ENCODE assay signal across 10 cellular contexts in genomic region chr1:154977762-154978161, GRCh38. TPM values are rescaled to one million over a fixed set of nuclear protein-coding genes. Genes with fewer than 3 reads are reported as not detected.
DNase-seq lines count a peak whose midpoint lies in the region; ATAC-seq, FAIRE-seq and TF ChIP-seq lines count a peak whose summit lies in the region.
"Not testable (repeated sequence)": the region's sequence is repeated elsewhere in the genome, so short reads cannot be mapped to it uniquely, and the experiment has no call there.
"Had no signal": no experiment of that assay in that cellular context is flagged by ENCODE, and none has a peak within 500 bp of the region (broad histone marks: within the 10 kb centered on the region; RNA-seq: fewer than 3 reads in every experiment).

No MANE protein-coding gene starts in this region.

- not testable (repeated sequence) for H4K20me1 ChIP-seq in KMS-11 (ENCODE audit: insufficient read depth); GM12878 (ENCODE audit: control insufficient read depth, insufficient read depth)

- H3K4me3 ChIP-seq in KMS-11 (IDR thresholded peaks at IDR 0.05; ENCODE audit: insufficient read depth, low read depth, low read length); Panc1 (ENCODE audit: low read depth in 2 of 2, low read length in 2 of 2); GM12878: not testable (repeated sequence)

- H3K4me1 ChIP-seq in KMS-11 (ENCODE audit: low read depth, poor library complexity, severe bottlenecking) = peaks cover 42% of the 10 kb centered on the region
- H3K4me1 ChIP-seq in Panc1 (ENCODE audit: control insufficient read depth, insufficient read depth, low read length) = peaks cover 32% of the 10 kb centered on the region
- peaks cover 17% of the 10 kb centered on the region for H3K4me1 ChIP-seq in GM12878 (ENCODE audit: control insufficient read depth, insufficient read depth, low read length)

- ATAC-seq in Panc1, WTC11, GM12878, natural killer cell: not testable (repeated sequence)

- not testable (repeated sequence) for FAIRE-seq in GM12878 (lab: Jason Lieb, UNC)

- H3K4me3 Mint-ChIP-seq in CD14-positive monocyte, WTC11: not testable (repeated sequence)
- peak overlapping the region; percentile 9 for H3K4me3 Mint-ChIP-seq in activated T-cell treated with anti-CD3 and anti-CD28 coated beads, Interleukin-2, amount 50 U/mL, for 24 hours
- H3K4me3 Mint-ChIP-seq in natural killer cell = peak overlapping the region; percentile 45

- 33% methylated on average over 3 of the region's 3 CpGs for WGBS in GM12878 (ENCODE audit: insufficient coverage, insufficient replicate concordance, low lambda C conversion rate, missing lambda C conversion rate)

- in situ Hi-C loops in Panc1 (cut with HindIII; ENCODE audit: low pct_unique_long_range_greater_than_20kb, low sequenced_read_pairs); GM12878 (cut with MboI): not testable (repeated sequence)

- H3K4me2 ChIP-seq in KMS-11 = peak overlapping the region; percentile 89
- peak overlapping the region; percentile 39 for H3K4me2 ChIP-seq in GM12878 (ENCODE audit: control insufficient read depth, insufficient read depth)

- not testable (repeated sequence) for BruUV-seq in Panc1 (replicated peaks; lab: Mats Ljungman, UMichigan); GM12878 (replicated peaks; lab: Mats Ljungman, UMichigan)

- CTCF ChIA-PET in Panc1 (lab: Charles Lee) = not testable (repeated sequence)
- CTCF ChIA-PET in WTC11 (lab: Charles Lee) (interaction anchor here (4.3 kb wide), 1 partner anchor 22 kb away, joined by 14 read pairs; no protein-coding TSS in a partner anchor), GM12878 (lab: Yijun Ruan, JAX) (interaction anchor here (1.7 to 20.6 kb wide), 3 partner anchors 20 to 84 kb away, joined by 4 to 226 read pairs (median 8); partner anchors contain the start of genes LENEP and ZBTB7B)

- SMC1A ChIA-PET in GM12878 (lab: Charles Lee; ENCODE audit: uncharacterized antibody, unreplicated experiment) = interaction anchor here (1.1 to 5.4 kb wide), 2 partner anchors 20 to 38 kb away, joined by 3 to 30 read pairs; no protein-coding TSS in a partner anchor

- H3K79me2 ChIP-seq in KMS-11 (ENCODE audit: insufficient read depth, low read depth) (peaks cover 78% of the 10 kb centered on the region), GM12878 (ENCODE audit: control insufficient read depth, insufficient read depth, low read length) (peaks cover 50% of the 10 kb centered on the region)

- H3K9me3 ChIP-seq in Panc1 (ENCODE audit: control insufficient read depth, insufficient read depth, low read depth, low read length); GM12878 (replicated peaks; ENCODE audit: control insufficient read depth, insufficient read depth, low read length): not testable (repeated sequence)

- not testable (repeated sequence) for H3K27me3 ChIP-seq in KMS-11 (ENCODE audit: insufficient read depth, low read depth); Panc1 (ENCODE audit: control insufficient read depth, insufficient read depth, low read length); GM12878 (replicated peaks in 1 of 2; ENCODE audit: control insufficient read depth in 2 of 2, insufficient read depth in 2 of 2, low read length in 1 of 2)

- peaks cover 18% of the 10 kb centered on the region; the same call in 1 of the 2 replicates for H3K36me3 ChIP-seq in KMS-11 (ENCODE audit: insufficient read depth)
- peaks cover 13% of the 10 kb centered on the region for H3K36me3 ChIP-seq in Panc1 (ENCODE audit: control insufficient read depth, insufficient read depth, low read length)
- H3K36me3 ChIP-seq in GM12878 (ENCODE audit: control insufficient read depth in 2 of 2, insufficient read depth in 2 of 2, low read length in 1 of 2) = peaks cover 0 to 16% of the 10 kb centered on the region in 2 experiments; a peak in 3 of 4 replicates

- not testable (repeated sequence) for H3K9ac ChIP-seq in KMS-11; GM12878 (ENCODE audit: control insufficient read depth, insufficient read depth, low read length)

- RAD21 ChIA-PET in GM12878 (lab: Charles Lee; ENCODE audit: unreplicated experiment) = interaction anchor here (2.4 kb wide), 1 partner anchor 21 kb away, joined by 12 read pairs; no protein-coding TSS in a partner anchor

- not testable (repeated sequence) for H3K27ac ChIP-seq in KMS-11
- H3K27ac ChIP-seq in Panc1 (ENCODE audit: low read length) = peak overlapping the region; percentile 98
- 0 out of 2 replicates have a peak overlapping the region, but pooled peaks have one; percentile 9 for H3K27ac ChIP-seq in GM12878 (ENCODE audit: control insufficient read depth, insufficient read depth)

- H3K27ac Mint-ChIP-seq in CD14-positive monocyte (peak overlapping the region in 5 of 7 donors; percentile 17 to 72 (median 61)), WTC11 (peak overlapping the region; percentile 64; the same call in 1 of the 2 replicates)
- peak overlapping the region; percentile 26 for H3K27ac Mint-ChIP-seq in activated T-cell treated with anti-CD3 and anti-CD28 coated beads, Interleukin-2, amount 50 U/mL, for 24 hours
- H3K27ac Mint-ChIP-seq in natural killer cell = not testable (repeated sequence)

- intact Hi-C loops in CD14-positive monocyte (cut with micrococcal nuclease); Panc1 (cut with micrococcal nuclease; ENCODE audit: unreplicated experiment); GM12878 (cut with micrococcal nuclease; ENCODE audit: unreplicated experiment); natural killer cell (cut with micrococcal nuclease): not testable (repeated sequence)

- H3K4me1 Mint-ChIP-seq in CD14-positive monocyte = peaks cover 12% of the 10 kb centered on the region
- not testable (repeated sequence) for H3K4me1 Mint-ChIP-seq in WTC11, natural killer cell
- peaks cover 17% of the 10 kb centered on the region for H3K4me1 Mint-ChIP-seq in activated T-cell treated with anti-CD3 and anti-CD28 coated beads, Interleukin-2, amount 50 U/mL, for 24 hours (ENCODE audit: low read depth)

- not testable (repeated sequence) for H3K27me3 Mint-ChIP-seq in CD14-positive monocyte (ENCODE audit: low read depth in 3 of 3); WTC11 (ENCODE audit: low read depth); activated T-cell treated with anti-CD3 and anti-CD28 coated beads, Interleukin-2, amount 50 U/mL, for 24 hours; natural killer cell (ENCODE audit: low read depth in 2 of 2)

- not testable (repeated sequence) for TF ChIP-seq POLR2A in GM12878 (IDR thresholded peaks at IDR 0.05; ENCODE audit: low read depth, low read length)

- not testable (repeated sequence) for DNase-seq in CD14-positive monocyte (ENCODE audit: low spot score); Panc1 (ENCODE audit: low read depth, low spot score); WTC11 (ENCODE audit: low spot score); activated T-cell treated with anti-CD3 and anti-CD28 coated beads, Interleukin-2, amount 50 U/mL, for 24 hours; GM12878 (ENCODE audit: low read depth, low spot score); natural killer cell

- H3K36me3 Mint-ChIP-seq in CD14-positive monocyte (peaks cover under 1 to 11% of the 10 kb centered on the region in 2 donors), WTC11 (peaks cover 34% of the 10 kb centered on the region)
- not testable (repeated sequence) for H3K36me3 Mint-ChIP-seq in activated T-cell treated with anti-CD3 and anti-CD28 coated beads, Interleukin-2, amount 50 U/mL, for 24 hours (ENCODE audit: low read depth); natural killer cell

- TF ChIP-seq CTCF in CD14-positive monocyte (IDR thresholded peaks at IDR 0.05); KMS-11 (conservative IDR thresholded peaks at IDR 0.05; ENCODE audit: low read depth, low read length); Panc1 (IDR thresholded peaks at IDR 0.05); WTC11 (IDR thresholded peaks at IDR 0.05); GM12878 (IDR thresholded peaks at IDR 0.05 in 2 of 3, conservative IDR thresholded peaks at IDR 0.05 in 1 of 3; ENCODE audit: control insufficient read depth in 2 of 3, extremely low read depth in 1 of 3, insufficient read depth in 1 of 3, low read depth in 3 of 3, low read length in 3 of 3); natural killer cell (IDR thresholded peaks at IDR 0.05): not testable (repeated sequence)

- H2AFZ ChIP-seq in KMS-11 (ENCODE audit: low read depth); GM12878 (ENCODE audit: control insufficient read depth, low read depth, low read length): not testable (repeated sequence)

- POLR2A ChIA-PET in Panc1 (lab: Charles Lee); WTC11 (lab: Charles Lee): not testable (repeated sequence)
- POLR2A ChIA-PET in GM12878 (lab: Charles Lee) = interaction anchor here (0.6 to 9.8 kb wide), 4 partner anchors 9 to 237 kb away, joined by 3 to 140 read pairs (median 5); partner anchors contain the start of genes PBXIP1 and PYGO2

- TF ChIP-seq RAD21 in GM12878 (IDR thresholded peaks at IDR 0.05; ENCODE audit: insufficient read depth, low read depth, low read length) = not testable (repeated sequence)

- not testable (repeated sequence) for TF ChIP-seq EP300 in GM12878 (IDR thresholded peaks at IDR 0.05; ENCODE audit: borderline replicate concordance in 1 of 2, control insufficient read depth in 1 of 2, low read depth in 2 of 2, low read length in 2 of 2)

- H3K9me3 Mint-ChIP-seq in CD14-positive monocyte; WTC11; activated T-cell treated with anti-CD3 and anti-CD28 coated beads, Interleukin-2, amount 50 U/mL, for 24 hours; natural killer cell: not testable (repeated sequence)

RNA-seq across cellular contexts. Expression of gene CKS1B, which starts 3.3 kb away (rescaled TPM):
- 10 to 100 TPM; 18.0 to 22.6 TPM for polyA plus RNA-seq in CD14-positive monocyte
- 212 TPM for total RNA-seq in Panc1 (2021; ENCODE audit: unreplicated experiment)
- 156 TPM for polyA plus RNA-seq in Panc1 (2012; ENCODE audit: insufficient read length)
- total RNA-seq in WTC11 (2021) = 258 to 301 TPM (median 278 TPM) in 3 replicates
- 19.6 and 23.8 TPM in 2 replicates for total RNA-seq in GM12878 (2013; cell fraction: nucleolus; rRNA removed)
- total RNA-seq in GM12878 (2014; rRNA removed) = 176 and 192 TPM in 2 replicates
- total RNA-seq in GM12878 (2014; rRNA removed; fragmentation: Illumina TruSeq; extraction: Trizol) = 168 and 170 TPM in 2 replicates
- 125 and 134 TPM in 2 replicates for total RNA-seq in GM12878 (2021)
- 366 TPM for polyA plus RNA-seq in GM12878 (2011; ENCODE audit: low read depth)
- polyA plus RNA-seq in GM12878 (2011; rRNA removed) = 534 and 543 TPM in 2 replicates
- polyA plus RNA-seq in GM12878 (2011; cell fraction: cytosol; rRNA removed) = 498 and 551 TPM in 2 replicates
- polyA plus RNA-seq in GM12878 (2011; cell fraction: nucleus; rRNA removed) = 223 and 288 TPM in 2 replicates
- 190 and 203 TPM in 2 replicates for polyA plus RNA-seq in GM12878 (2012)
- polyA plus RNA-seq in GM12878 (2014; fragmentation: Illumina TruSeq; extraction: Trizol) = 316 and 394 TPM in 2 replicates
- polyA plus RNA-seq in GM12878 (2014; fragmentation: Nextera tagmentation; extraction: Ambion mirVana) = 100 to 1,000 TPM; 598 to 608 TPM
- 214 and 229 TPM in 2 replicates for polyA plus RNA-seq in GM12878 (2014; rRNA removed)
- polyA plus RNA-seq in GM12878 (2016; fragmentation: Nextera tagmentation; extraction: Ambion mirVana) = 100 to 1,000 TPM; 411 to 419 TPM
- 221 and 229 TPM in 2 replicates for polyA minus RNA-seq in GM12878 (2011; rRNA and poly(A)+ RNA removed)
- 41.8 and 54.5 TPM in 2 replicates for polyA minus RNA-seq in GM12878 (2011; cell fraction: cytosol; rRNA and poly(A)+ RNA removed)
- polyA minus RNA-seq in GM12878 (2011; cell fraction: nucleus; rRNA and poly(A)+ RNA removed) = 32.4 and 34.0 TPM in 2 replicates
- total RNA-seq in natural killer cell = 10 to 100 TPM in 2 of 3 donors, 1 to 10 TPM in 1; 8.5 to 13.0 (median 12.9) TPM

RNA-seq across cellular contexts. Expression of gene FLAD1, which starts 5.4 kb away (rescaled TPM):
- polyA plus RNA-seq in CD14-positive monocyte = 10 to 100 TPM; 31.5 to 35.1 TPM
- total RNA-seq in Panc1 (2021; ENCODE audit: unreplicated experiment) = 72.8 TPM
- 61.9 TPM for polyA plus RNA-seq in Panc1 (2012; ENCODE audit: insufficient read length)
- 71.1 to 88.3 TPM (median 71.2 TPM) in 3 replicates for total RNA-seq in WTC11 (2021)
- 28.4 and 33.1 TPM in 2 replicates for total RNA-seq in GM12878 (2013; cell fraction: nucleolus; rRNA removed)
- total RNA-seq in GM12878 (2014; rRNA removed) = 64.2 and 68.7 TPM in 2 replicates
- 41.4 and 41.9 TPM in 2 replicates for total RNA-seq in GM12878 (2014; rRNA removed; fragmentation: Illumina TruSeq; extraction: Trizol)
- 53.6 and 61.5 TPM in 2 replicates for total RNA-seq in GM12878 (2021)
- 25.9 TPM for polyA plus RNA-seq in GM12878 (2011; ENCODE audit: low read depth)
- 22.0 and 39.2 TPM in 2 replicates for polyA plus RNA-seq in GM12878 (2011; rRNA removed)
- polyA plus RNA-seq in GM12878 (2011; cell fraction: cytosol; rRNA removed) = 51.2 and 72.3 TPM in 2 replicates
- polyA plus RNA-seq in GM12878 (2011; cell fraction: nucleus; rRNA removed) = 74.9 and 79.0 TPM in 2 replicates
- 24.4 and 29.4 TPM in 2 replicates for polyA plus RNA-seq in GM12878 (2012)
- polyA plus RNA-seq in GM12878 (2014; fragmentation: Illumina TruSeq; extraction: Trizol) = 29.9 and 51.6 TPM in 2 replicates
- 10 to 100 TPM; 22.9 to 30.1 TPM for polyA plus RNA-seq in GM12878 (2014; fragmentation: Nextera tagmentation; extraction: Ambion mirVana)
- 78.7 and 85.7 TPM in 2 replicates for polyA plus RNA-seq in GM12878 (2014; rRNA removed)
- polyA plus RNA-seq in GM12878 (2016; fragmentation: Nextera tagmentation; extraction: Ambion mirVana) = 10 to 100 TPM; 82.5 to 93.4 TPM
- 40.4 and 64.8 TPM in 2 replicates for polyA minus RNA-seq in GM12878 (2011; rRNA and poly(A)+ RNA removed)
- 16.8 and 23.3 TPM in 2 replicates for polyA minus RNA-seq in GM12878 (2011; cell fraction: cytosol; rRNA and poly(A)+ RNA removed)
- polyA minus RNA-seq in GM12878 (2011; cell fraction: nucleus; rRNA and poly(A)+ RNA removed) = 18.7 and 27.7 TPM in 2 replicates
- total RNA-seq in natural killer cell = 10 to 100 TPM; 32.1 to 47.6 (median 38.7) TPM

RNA-seq across cellular contexts. Expression of gene SHC1, which starts 7.2 kb away (rescaled TPM):
- polyA plus RNA-seq in CD14-positive monocyte (10 to 100 TPM; 26.7 to 31.5 TPM), GM12878 (2011; rRNA removed) (25.8 and 49.3 TPM in 2 replicates), GM12878 (2014; fragmentation: Illumina TruSeq; extraction: Trizol) (47.3 and 67.3 TPM in 2 replicates), GM12878 (2014; fragmentation: Nextera tagmentation; extraction: Ambion mirVana) (1 to 10 TPM; 2.6 to 3.7 TPM), GM12878 (2014; rRNA removed) (35.0 and 35.4 TPM in 2 replicates), GM12878 (2016; fragmentation: Nextera tagmentation; extraction: Ambion mirVana) (10 to 100 TPM; 24.9 to 25.5 TPM)
- total RNA-seq in Panc1 (2021; ENCODE audit: unreplicated experiment) (373 TPM), WTC11 (2021) (180 to 199 TPM (median 180 TPM) in 3 replicates), GM12878 (2014; rRNA removed) (22.2 and 24.7 TPM in 2 replicates), GM12878 (2014; rRNA removed; fragmentation: Illumina TruSeq; extraction: Trizol) (15.1 and 16.7 TPM in 2 replicates), GM12878 (2021) (36.5 and 38.3 TPM in 2 replicates), natural killer cell (100 to 1,000 TPM in 1 of 3 donors, 10 to 100 TPM in 2; 94.6 to 112 (median 96.8) TPM)
- polyA plus RNA-seq in Panc1 (2012; ENCODE audit: insufficient read length) = 479 TPM
- 28.2 and 32.6 TPM in 2 replicates for total RNA-seq in GM12878 (2013; cell fraction: nucleolus; rRNA removed)
- polyA plus RNA-seq in GM12878 (2011; ENCODE audit: low read depth) = 20.5 TPM
- polyA plus RNA-seq in GM12878 (2011; cell fraction: cytosol; rRNA removed) = 43.4 and 48.7 TPM in 2 replicates
- polyA plus RNA-seq in GM12878 (2011; cell fraction: nucleus; rRNA removed) = 89.2 and 106 TPM in 2 replicates
- 21.0 and 29.9 TPM in 2 replicates for polyA plus RNA-seq in GM12878 (2012)
- polyA minus RNA-seq in GM12878 (2011; rRNA and poly(A)+ RNA removed) = 35.0 and 41.1 TPM in 2 replicates
- polyA minus RNA-seq in GM12878 (2011; cell fraction: cytosol; rRNA and poly(A)+ RNA removed) = 13.8 and 21.9 TPM in 2 replicates
- polyA minus RNA-seq in GM12878 (2011; cell fraction: nucleus; rRNA and poly(A)+ RNA removed) = 14.7 and 25.1 TPM in 2 replicates

RNA-seq across cellular contexts. Expression of gene LENEP, which starts 15.6 kb away (rescaled TPM):
- polyA plus RNA-seq in CD14-positive monocyte (not detected), GM12878 (2011; rRNA removed) (not detected in 2 replicates), GM12878 (2014; fragmentation: Illumina TruSeq; extraction: Trizol) (not detected in 2 replicates), GM12878 (2014; fragmentation: Nextera tagmentation; extraction: Ambion mirVana) (not detected), GM12878 (2014; rRNA removed) (not detected in 2 replicates), GM12878 (2016; fragmentation: Nextera tagmentation; extraction: Ambion mirVana) (not detected)
- total RNA-seq in Panc1 (2021; ENCODE audit: unreplicated experiment) (0.67 TPM), WTC11 (2021) (0.48 to 1.2 TPM in 2 of 3 replicates, not detected in the other), GM12878 (2014; rRNA removed) (0.93 and 1.1 TPM in 2 replicates), GM12878 (2014; rRNA removed; fragmentation: Illumina TruSeq; extraction: Trizol) (0.27 and 0.88 TPM in 2 replicates), GM12878 (2021) (0.40 and 0.64 TPM in 2 replicates), natural killer cell (not detected)
- polyA plus RNA-seq in Panc1 (2012; ENCODE audit: insufficient read length) = not detected
- 2.4 and 3.5 TPM in 2 replicates for total RNA-seq in GM12878 (2013; cell fraction: nucleolus; rRNA removed)
- not detected for polyA plus RNA-seq in GM12878 (2011; ENCODE audit: low read depth)
- polyA plus RNA-seq in GM12878 (2011; cell fraction: cytosol; rRNA removed) = not detected in 2 replicates
- polyA plus RNA-seq in GM12878 (2011; cell fraction: nucleus; rRNA removed) = 0.25 and 0.92 TPM in 2 replicates
- polyA plus RNA-seq in GM12878 (2012) = not detected in 2 replicates
- polyA minus RNA-seq in GM12878 (2011; rRNA and poly(A)+ RNA removed) = 2.0 and 2.7 TPM in 2 replicates
- polyA minus RNA-seq in GM12878 (2011; cell fraction: cytosol; rRNA and poly(A)+ RNA removed) = not detected in 2 replicates
- 2.2 and 3.1 TPM in 2 replicates for polyA minus RNA-seq in GM12878 (2011; cell fraction: nucleus; rRNA and poly(A)+ RNA removed)
- total RNA-seq: M059J, Right ventricle myocardium inferior had no signal
- polyA plus RNA-seq: H1 had no signal

RNA-seq across cellular contexts. Expression of gene PYGO2, which starts 16.2 kb away (rescaled TPM):
- polyA plus RNA-seq in CD14-positive monocyte = 10 to 100 TPM in 1 of 2 donors, 1 to 10 TPM in 1; 8.2 to 12.0 TPM
- 41.1 TPM for total RNA-seq in Panc1 (2021; ENCODE audit: unreplicated experiment)
- polyA plus RNA-seq in Panc1 (2012; ENCODE audit: insufficient read length) = 27.3 TPM
- 37.4 to 38.8 TPM (median 38.0 TPM) in 3 replicates for total RNA-seq in WTC11 (2021)
- 21.0 and 21.3 TPM in 2 replicates for total RNA-seq in GM12878 (2013; cell fraction: nucleolus; rRNA removed)
- total RNA-seq in GM12878 (2014; rRNA removed) = 21.1 and 21.9 TPM in 2 replicates
- total RNA-seq in GM12878 (2014; rRNA removed; fragmentation: Illumina TruSeq; extraction: Trizol) = 12.4 and 12.9 TPM in 2 replicates
- 32.9 and 33.8 TPM in 2 replicates for total RNA-seq in GM12878 (2021)
- 9.9 TPM for polyA plus RNA-seq in GM12878 (2011; ENCODE audit: low read depth)
- 14.4 and 22.8 TPM in 2 replicates for polyA plus RNA-seq in GM12878 (2011; rRNA removed)
- 27.4 and 28.7 TPM in 2 replicates for polyA plus RNA-seq in GM12878 (2011; cell fraction: cytosol; rRNA removed)
- polyA plus RNA-seq in GM12878 (2011; cell fraction: nucleus; rRNA removed) = 43.9 and 46.6 TPM in 2 replicates
- 17.7 and 19.5 TPM in 2 replicates for polyA plus RNA-seq in GM12878 (2012)
- 19.8 and 24.2 TPM in 2 replicates for polyA plus RNA-seq in GM12878 (2014; fragmentation: Illumina TruSeq; extraction: Trizol)
- 1 to 10 TPM; 8.1 to 8.3 TPM for polyA plus RNA-seq in GM12878 (2014; fragmentation: Nextera tagmentation; extraction: Ambion mirVana)
- 27.8 and 30.0 TPM in 2 replicates for polyA plus RNA-seq in GM12878 (2014; rRNA removed)
- polyA plus RNA-seq in GM12878 (2016; fragmentation: Nextera tagmentation; extraction: Ambion mirVana) = 10 to 100 TPM; 27.8 to 28.0 TPM
- 12.5 and 20.0 TPM in 2 replicates for polyA minus RNA-seq in GM12878 (2011; rRNA and poly(A)+ RNA removed)
- polyA minus RNA-seq in GM12878 (2011; cell fraction: cytosol; rRNA and poly(A)+ RNA removed) = 8.6 and 8.8 TPM in 2 replicates
- polyA minus RNA-seq in GM12878 (2011; cell fraction: nucleus; rRNA and poly(A)+ RNA removed) = 10.8 and 15.9 TPM in 2 replicates
- 10 to 100 TPM; 21.6 to 32.1 (median 27.5) TPM for total RNA-seq in natural killer cell
